In genomic region chr17:55870044-55870443, GRCh38 we compare ENCODE assay signal across 26 cellular contexts.
"Had no signal": no experiment of that assay in that cellular context is flagged by ENCODE, and none has a peak within 500 bp of the region (broad histone marks: within the 10 kb centered on the region; RNA-seq: fewer than 3 reads in every experiment).

No MANE protein-coding gene starts in this region.

- H3K27me3 Mint-ChIP-seq: dendritic cell treated with granulocyte-macrophage colony-stimulating factor and Interleukin-4, amounts not matched to agents 40 ng/mL and 50 ng/mL, for 4 days; progenitor cell of endocrine pancreas; stimulated activated naive B cell treated with anti-CD40 and anti-IgM and Interleukin-4, amounts not matched to agents 10 μg/mL and 1 μg/mL and 100 μg/mL, for 72 hours; stimulated activated naive CD8-positive, alpha-beta T cell treated with anti-CD3 and anti-CD28 coated beads, Interleukin-15, Interleukin-2, amounts not matched to agents 100 ng/mL and 50 ng/mL, for 24 hours had no signal

- H3K9ac ChIP-seq: neural progenitor cell, parathyroid adenoma had no signal

- H2AFZ ChIP-seq: neural progenitor cell, parathyroid adenoma had no signal

- H3K79me2 ChIP-seq: parathyroid adenoma had no signal

- H3K27me3 ChIP-seq: colonic mucosa, esophagus muscularis mucosa, foreskin keratinocyte, gastroesophageal sphincter, heart left ventricle, neural progenitor cell, right lobe of liver, tibial nerve, upper lobe of left lung had no signal

- H3K4me3 ChIP-seq: colonic mucosa, esophagus muscularis mucosa, gastroesophageal sphincter, heart left ventricle, lung, neural progenitor cell, right lobe of liver, thoracic aorta, tibial nerve, upper lobe of left lung had no signal

- H3K27ac ChIP-seq: colonic mucosa, esophagus muscularis mucosa, foreskin keratinocyte, gastroesophageal sphincter, heart left ventricle, neural progenitor cell, parathyroid adenoma, right lobe of liver, thoracic aorta, tibial nerve, upper lobe of left lung had no signal

- H3K4me1 ChIP-seq: colonic mucosa, esophagus muscularis mucosa, foreskin keratinocyte, gastroesophageal sphincter, heart left ventricle, neural progenitor cell, parathyroid adenoma, tibial nerve, upper lobe of left lung had no signal

- DNase-seq: colonic mucosa; effector CD8-positive, alpha-beta T cell; foreskin keratinocyte; heart left ventricle; hippocampal formation; kidney; mesenchymal stem cell; midbrain; naive thymus-derived CD4-positive, alpha-beta T cell; right lobe of liver; small intestine; stimulated activated CD4-positive, alpha-beta T cell treated with anti-CD3 and anti-CD28 coated beads, Interleukin-15, amount 100 ng/mL, for 24 hours; stimulated activated CD4-positive, alpha-beta T cell treated with anti-CD3 and anti-CD28 coated beads, Interleukin-2, amount 100 ng/mL, for 48 hours; stimulated activated naive B cell treated with anti-CD40 and anti-IgM and Interleukin-4, amounts not matched to agents 10 μg/mL and 1 μg/mL and 100 μg/mL, for 72 hours; upper lobe of left lung had no signal

- H3K36me3 Mint-ChIP-seq: naive thymus-derived CD4-positive, alpha-beta T cell; neural progenitor cell; stimulated activated naive B cell treated with anti-CD40 and anti-IgM and Interleukin-4, amounts not matched to agents 10 μg/mL and 1 μg/mL and 100 μg/mL, for 72 hours had no signal

- H3K4me3 Mint-ChIP-seq: dendritic cell treated with granulocyte-macrophage colony-stimulating factor and Interleukin-4, amounts not matched to agents 40 ng/mL and 50 ng/mL, for 4 days; naive thymus-derived CD4-positive, alpha-beta T cell; nephron; neural progenitor cell; stimulated activated naive B cell treated with anti-CD40 and anti-IgM and Interleukin-4, amounts not matched to agents 10 μg/mL and 1 μg/mL and 100 μg/mL, for 72 hours; stimulated activated naive CD8-positive, alpha-beta T cell treated with anti-CD3 and anti-CD28 coated beads, Interleukin-15, Interleukin-2, amounts not matched to agents 100 ng/mL and 50 ng/mL, for 24 hours had no signal

- H3K36me3 ChIP-seq: colonic mucosa, esophagus muscularis mucosa, gastroesophageal sphincter, heart left ventricle, neural progenitor cell, right lobe of liver, thoracic aorta, tibial nerve, upper lobe of left lung had no signal

- H3K27ac Mint-ChIP-seq: dendritic cell treated with granulocyte-macrophage colony-stimulating factor and Interleukin-4, amounts not matched to agents 40 ng/mL and 50 ng/mL, for 4 days; naive thymus-derived CD4-positive, alpha-beta T cell; nephron; neural progenitor cell; progenitor cell of endocrine pancreas; stimulated activated naive B cell treated with anti-CD40 and anti-IgM and Interleukin-4, amounts not matched to agents 10 μg/mL and 1 μg/mL and 100 μg/mL, for 72 hours; stimulated activated naive CD8-positive, alpha-beta T cell treated with anti-CD3 and anti-CD28 coated beads, Interleukin-15, Interleukin-2, amounts not matched to agents 100 ng/mL and 50 ng/mL, for 24 hours had no signal

- H3K9me3 ChIP-seq: colonic mucosa, esophagus muscularis mucosa, gastroesophageal sphincter, heart left ventricle, right lobe of liver, thoracic aorta, tibial nerve, upper lobe of left lung had no signal

- H3K9me3 Mint-ChIP-seq: stimulated activated naive CD8-positive, alpha-beta T cell treated with anti-CD3 and anti-CD28 coated beads, Interleukin-15, Interleukin-2, amounts not matched to agents 100 ng/mL and 50 ng/mL, for 24 hours had no signal

- H3K4me2 ChIP-seq: neural progenitor cell had no signal

- H3K4me1 Mint-ChIP-seq: naive thymus-derived CD4-positive, alpha-beta T cell; nephron; neural progenitor cell; stimulated activated naive B cell treated with anti-CD40 and anti-IgM and Interleukin-4, amounts not matched to agents 10 μg/mL and 1 μg/mL and 100 μg/mL, for 72 hours had no signal
